8 cellular contexts compared by ENCODE assay signal in genomic region chr14:94129758-94130414, GRCh38. TPM values are rescaled to one million over a fixed set of nuclear protein-coding genes. Genes with fewer than 3 reads are reported as not detected.
DNase-seq lines count a peak whose midpoint lies in the region; ATAC-seq lines count a peak whose summit lies in the region.

No MANE protein-coding gene starts in this region.

- H3K9ac ChIP-seq in skeletal muscle satellite cell (ENCODE audit: low read depth, low read length), result peak overlapping the region; percentile 83

- H3K36me3 ChIP-seq in SJCRH30 (no peaks in the 10 kb centered on the region), skeletal muscle satellite cell (ENCODE audit: insufficient read depth, low read length) (peaks cover 7% of the 10 kb centered on the region)

- H3K27ac ChIP-seq in SJCRH30, result no peak overlapping the region

- DNase-seq in COLO668 (lab: John Stamatoyannopoulos, UW; ENCODE audit: unreplicated experiment) (peak; percentile 41), HT-29 (ENCODE audit: low spot score) (peak; percentile 13), SJCRH30 (peak; percentile 26 to 73), immature natural killer cell (peak; percentile 19 to 21 (median 19))
- DNase-seq in central memory CD8-positive, alpha-beta T cell (ENCODE audit: low spot score in 2 of 2), result no peak

- H3K4me1 ChIP-seq in SJCRH30 (no peaks in the 10 kb centered on the region), skeletal muscle satellite cell (ENCODE audit: control insufficient read depth, insufficient read depth, low read length) (peaks cover 17% of the 10 kb centered on the region)

- H3K4me3 Mint-ChIP-seq in central memory CD8-positive, alpha-beta T cell, result peak overlapping the region; percentile 89
- peak overlapping the region; percentile 85 to 94 (median 91) for H3K4me3 Mint-ChIP-seq in immature natural killer cell

- peak overlapping the region; percentile 96 for H3K4me2 ChIP-seq in skeletal muscle satellite cell (ENCODE audit: low read length)

- H3K27ac Mint-ChIP-seq in central memory CD8-positive, alpha-beta T cell (ENCODE audit: low read depth), result peak overlapping the region; percentile 89
- H3K27ac Mint-ChIP-seq in immature natural killer cell, result peak overlapping the region; percentile 75 to 85 (median 80)

- H3K4me1 Mint-ChIP-seq in central memory CD8-positive, alpha-beta T cell, result peaks cover 21% of the 10 kb centered on the region
- peaks cover 21 to 23% of the 10 kb centered on the region in 2 donors for H3K4me1 Mint-ChIP-seq in immature natural killer cell

- H3K27me3 ChIP-seq in SJCRH30 (no peaks in the 10 kb centered on the region), skeletal muscle satellite cell (ENCODE audit: control insufficient read depth, insufficient read depth, low read length) (peaks cover 6% of the 10 kb centered on the region)

- peaks cover 4% of the 10 kb centered on the region for H3K36me3 Mint-ChIP-seq in central memory CD8-positive, alpha-beta T cell (ENCODE audit: insufficient read depth)
- H3K36me3 Mint-ChIP-seq in immature natural killer cell, result no peaks in the 10 kb centered on the region

- peak; percentile 43 for ATAC-seq in central memory CD8-positive, alpha-beta T cell (replicated peaks; ENCODE audit: extremely low read depth, poor library complexity, severe bottlenecking)
- ATAC-seq in GM19452 (IDR thresholded peaks at IDR 0.05; ENCODE audit: unreplicated experiment) (no peak), HG02610 (IDR thresholded peaks at IDR 0.05; ENCODE audit: unreplicated experiment) (no peak)

- peaks cover 4% of the 10 kb centered on the region for H3K27me3 Mint-ChIP-seq in central memory CD8-positive, alpha-beta T cell
- peaks cover 2 to 6% (median 2%) of the 10 kb centered on the region in 3 donors for H3K27me3 Mint-ChIP-seq in immature natural killer cell (ENCODE audit: low read depth in 3 of 3)

- H3K4me3 ChIP-seq in SJCRH30, result peak overlapping the region; percentile 56
- peak overlapping the region; percentile 83 for H3K4me3 ChIP-seq in skeletal muscle satellite cell (ENCODE audit: low read length)

- H3K9me3 ChIP-seq in SJCRH30 (replicated peaks) (no peaks in the 10 kb centered on the region; the same call in 1 of the 2 replicates), skeletal muscle satellite cell (replicated peaks; ENCODE audit: low read length) (no peaks in the 10 kb centered on the region)

- peaks cover 1% of the 10 kb centered on the region for H3K9me3 Mint-ChIP-seq in central memory CD8-positive, alpha-beta T cell
- no peaks in the 10 kb centered on the region for H3K9me3 Mint-ChIP-seq in immature natural killer cell

RNA-seq across cellular contexts. Expression of gene IFI27L2, which starts 0.5 kb away (rescaled TPM):
- total RNA-seq in HT-29 (2014; rRNA removed; shearing (Covaris generic)), result 52.3 and 56.9 TPM in 2 replicates
- total RNA-seq in SJCRH30 (2014; rRNA removed; shearing (Covaris generic)), result 24.2 and 24.4 TPM in 2 replicates
- 100 to 1,000 TPM in 2 of 3 donors, 10 to 100 TPM in 1; 82.0 to 188 (median 103) TPM for polyA plus RNA-seq in immature natural killer cell
- total RNA-seq in skeletal muscle satellite cell (2012; rRNA removed), result 47.4 and 59.6 TPM in 2 replicates

RNA-seq across cellular contexts. Expression of gene IFI27, which starts 19.4 kb away (rescaled TPM):
- total RNA-seq in HT-29 (2014; rRNA removed; shearing (Covaris generic)), result 481 and 816 TPM in 2 replicates
- total RNA-seq in SJCRH30 (2014; rRNA removed; shearing (Covaris generic)), result 0.55 and 0.81 TPM in 2 replicates
- 1 to 10 TPM in 1 of 3 donors, not detected in 2; 2.8 TPM for polyA plus RNA-seq in immature natural killer cell
- 10.9 and 43.2 TPM in 2 replicates for total RNA-seq in skeletal muscle satellite cell (2012; rRNA removed)

RNA-seq across cellular contexts. Expression of gene PPP4R4, which starts 44.2 kb away (rescaled TPM):
- total RNA-seq in HT-29 (2014; rRNA removed; shearing (Covaris generic)), result 0.03 and 0.94 TPM in 2 replicates
- 35.5 and 47.1 TPM in 2 replicates for total RNA-seq in SJCRH30 (2014; rRNA removed; shearing (Covaris generic))
- polyA plus RNA-seq in immature natural killer cell, result not detected
- total RNA-seq in skeletal muscle satellite cell (2012; rRNA removed), result under 0.01 and 0.22 TPM in 2 replicates

RNA-seq across cellular contexts. Expression of gene IFI27L1, which starts 48.8 kb away (rescaled TPM):
- 9.6 and 12.7 TPM in 2 replicates for total RNA-seq in HT-29 (2014; rRNA removed; shearing (Covaris generic))
- 9.5 and 11.9 TPM in 2 replicates for total RNA-seq in SJCRH30 (2014; rRNA removed; shearing (Covaris generic))
- 10 to 100 TPM; 10.0 to 19.3 (median 10.3) TPM for polyA plus RNA-seq in immature natural killer cell
- 5.1 and 9.0 TPM in 2 replicates for total RNA-seq in skeletal muscle satellite cell (2012; rRNA removed)

RNA-seq across cellular contexts. Expression of gene DDX24, which starts 48.9 kb away (rescaled TPM):
- total RNA-seq in HT-29 (2014; rRNA removed; shearing (Covaris generic)), result 66.9 and 67.7 TPM in 2 replicates
- 187 and 191 TPM in 2 replicates for total RNA-seq in SJCRH30 (2014; rRNA removed; shearing (Covaris generic))
- polyA plus RNA-seq in immature natural killer cell, result 100 to 1,000 TPM in 2 of 3 donors, 10 to 100 TPM in 1; 60.8 to 208 (median 114) TPM
- total RNA-seq in skeletal muscle satellite cell (2012; rRNA removed), result 105 and 122 TPM in 2 replicates

Comparison
In these comparisons a context has a peak if more than half of its experiments do, and no peak if none do; other contexts are left out.
1. DNase-seq: peak in COLO668 (single experiment), HT-29 (single experiment), SJCRH30 (2 of 2) and immature natural killer cell (3 of 3); none in central memory CD8-positive, alpha-beta T cell (0 of 2).
2. RNA of gene IFI27, which starts 19.4 kb away (total RNA-seq): 481 to 816 TPM in HT-29; 0.55 to 0.81 TPM in SJCRH30; every median in the first group is over 100 times any median in the second.
3. RNA of gene PPP4R4, which starts 44.2 kb away (total RNA-seq): 35.5 to 47.1 TPM in SJCRH30; 0.03 to 0.94 TPM in HT-29; every median in the first group is over 10 times any median in the second.